ENCODE assay signal across 9 cellular contexts in the genomic region with DNA sequence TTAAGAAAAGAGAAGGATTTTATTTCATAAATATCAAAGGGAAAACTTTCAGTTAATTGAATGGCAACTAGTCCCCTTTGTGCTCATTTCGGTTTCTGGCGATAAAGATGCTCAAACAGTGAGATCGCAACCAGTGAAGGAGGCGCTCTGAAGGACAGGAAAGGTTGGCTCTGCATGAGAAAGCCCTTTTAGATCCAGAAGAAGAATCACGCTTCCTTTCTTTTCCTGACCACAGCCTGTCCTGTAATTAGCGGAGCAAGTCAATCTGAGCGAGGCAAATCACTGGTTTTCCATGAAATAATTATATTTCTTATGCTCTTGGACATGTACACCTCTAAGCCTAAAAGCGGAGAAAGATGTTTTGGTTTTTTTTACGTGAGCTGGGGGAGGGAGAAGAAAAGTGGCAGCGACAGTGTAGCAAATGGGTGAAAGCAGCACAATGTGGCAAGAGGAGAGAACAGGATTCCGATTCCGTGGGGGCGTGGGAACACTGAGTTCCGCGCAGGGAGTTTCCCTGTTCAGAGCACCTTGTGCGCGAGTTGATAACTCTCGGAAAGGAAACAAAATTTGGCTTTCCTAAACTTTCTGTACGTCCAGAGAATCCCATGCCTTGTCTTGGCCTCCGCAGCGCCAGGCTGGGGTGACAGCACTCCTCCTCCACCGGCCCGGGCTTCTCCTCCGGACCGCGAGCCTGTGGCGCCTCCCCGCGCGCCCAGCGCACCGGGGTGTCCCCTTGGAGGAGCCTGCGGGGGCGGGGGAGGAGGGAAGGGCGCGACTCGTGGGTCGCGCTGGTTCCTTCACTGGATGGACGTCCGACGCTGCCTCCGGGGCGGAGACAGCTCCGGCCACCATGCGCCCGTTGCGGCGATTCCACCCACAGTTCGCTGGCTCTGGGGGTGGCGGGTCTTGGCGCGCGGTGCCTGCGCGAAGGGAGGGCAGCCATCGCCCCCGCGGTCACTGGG. TPM values are rescaled to one million over a fixed set of nuclear protein-coding genes. Genes with fewer than 3 reads are reported as not detected.
A peak's percentile ranks its signal among the peaks of the same experiment; 100 is the strongest.
DNase-seq lines count a peak whose midpoint lies in the region; ATAC-seq and TF ChIP-seq lines count a peak whose summit lies in the region.
"Had no signal": no experiment of that assay in that cellular context is flagged by ENCODE, and none has a peak within 500 bp of the region (broad histone marks: within the 10 kb centered on the region; RNA-seq: fewer than 3 reads in every experiment).

No MANE protein-coding gene starts in this region.

- TF ChIP-seq CTCF in glutamatergic neuron (IDR thresholded peaks at IDR 0.05; ENCODE audit: partially characterized antibody, unreplicated experiment) = no peak

- peaks cover 7% of the 10 kb centered on the region for H3K4me1 Mint-ChIP-seq in activated CD8-positive, alpha-beta T cell treated with anti-CD3 and anti-CD28 coated beads, Interleukin-2, amount 10 ng/mL, durations not matched to agents 7 days and 5 days (ENCODE audit: low read depth)
- peaks cover 3% of the 10 kb centered on the region for H3K4me1 Mint-ChIP-seq in glutamatergic neuron (ENCODE audit: low read depth, unreplicated experiment)

- H3K23ac ChIP-seq in trophoblast cell (ENCODE audit: low read length) = no peak overlapping the region

- H3K79me2 ChIP-seq in trophoblast cell (ENCODE audit: control insufficient read depth, insufficient read depth, low read length, poor library complexity) = no peaks in the 10 kb centered on the region

- H3K27me3 Mint-ChIP-seq in activated CD8-positive, alpha-beta T cell treated with anti-CD3 and anti-CD28 coated beads, Interleukin-2, amount 10 ng/mL, durations not matched to agents 7 days and 5 days (ENCODE audit: low read depth) = peaks cover 57% of the 10 kb centered on the region
- peaks cover 15% of the 10 kb centered on the region for H3K27me3 Mint-ChIP-seq in glutamatergic neuron (ENCODE audit: unreplicated experiment)

- no peak overlapping the region for H3K27ac ChIP-seq in trophoblast cell (ENCODE audit: low read depth, low read length)

- peak overlapping the region; percentile 99 for H3K4me2 ChIP-seq in trophoblast cell (ENCODE audit: low read length)

- peak overlapping the region; percentile 33 for H2AFZ ChIP-seq in trophoblast cell (ENCODE audit: insufficient read depth, low read length, poor library complexity)

- no peak overlapping the region for H3K9ac ChIP-seq in trophoblast cell (ENCODE audit: low read length)

- no peak overlapping the region for H2AK5ac ChIP-seq in trophoblast cell (ENCODE audit: low read length)

- POLR2A ChIA-PET in activated CD8-positive, alpha-beta T cell treated with anti-CD3 and anti-CD28 coated beads, Interleukin-2, amount 10 ng/mL, durations not matched to agents 7 days and 5 days (lab: Charles Lee) = no interaction called here

- H4K8ac ChIP-seq in trophoblast cell (ENCODE audit: low read depth, low read length) = no peak overlapping the region

- H3K79me1 ChIP-seq in trophoblast cell (ENCODE audit: low read length) = no peaks in the 10 kb centered on the region

- no peak overlapping the region for H2BK5ac ChIP-seq in trophoblast cell (ENCODE audit: low read depth, low read length, poor library complexity)

- peaks cover 12 to 14% of the 10 kb centered on the region in 2 experiments for H3K4me1 ChIP-seq in trophoblast cell (ENCODE audit: control insufficient read depth in 1 of 2, insufficient read depth in 2 of 2, low read length in 2 of 2)

- H3K4me3 ChIP-seq in trophoblast cell (ENCODE audit: low read depth, low read length) = peak overlapping the region; percentile 72

- H3K9me3 Mint-ChIP-seq in activated CD8-positive, alpha-beta T cell treated with anti-CD3 and anti-CD28 coated beads, Interleukin-2, amount 10 ng/mL, durations not matched to agents 7 days and 5 days (ENCODE audit: insufficient read depth) = no peaks in the 10 kb centered on the region
- peaks cover 6% of the 10 kb centered on the region for H3K9me3 Mint-ChIP-seq in glutamatergic neuron (ENCODE audit: unreplicated experiment)

- no peak overlapping the region for H2BK120ac ChIP-seq in trophoblast cell (ENCODE audit: insufficient read depth, low read length, poor library complexity)

- CTCF ChIA-PET in activated CD8-positive, alpha-beta T cell treated with anti-CD3 and anti-CD28 coated beads, Interleukin-2, amount 10 ng/mL, durations not matched to agents 7 days and 5 days (lab: Charles Lee) = no interaction called here

- H3K27me3 ChIP-seq in trophoblast cell (ENCODE audit: insufficient read depth, low read length) = peaks cover 21% of the 10 kb centered on the region

- DNase-seq in NCI-H510A treated with DMSO at 0.1 percent for 48 hours (lab: John Stamatoyannopoulos, UW) (peak; percentile 26), NCI-H510A (lab: John Stamatoyannopoulos, UW) (no peak), glutamatergic neuron (peak; percentile 51), trophoblast cell (peak; percentile 6 to 43), GDM1 (lab: John Stamatoyannopoulos, UW) (no peak), A172 (ENCODE audit: low spot score) (no peak), NCI-H446 treated with DMSO at 0.1 percent for 48 hours (lab: John Stamatoyannopoulos, UW) (no peak)
- no peak for DNase-seq in activated CD8-positive, alpha-beta T cell treated with anti-CD3 and anti-CD28 coated beads, Interleukin-2, amount 10 ng/mL, durations not matched to agents 7 days and 5 days

- no peak overlapping the region for H2BK12ac ChIP-seq in trophoblast cell (ENCODE audit: low read length)

- H4K91ac ChIP-seq in trophoblast cell (ENCODE audit: low read depth, low read length) = no peak overlapping the region

- no peak overlapping the region for H3K18ac ChIP-seq in trophoblast cell (ENCODE audit: low read length)

- no peaks in the 10 kb centered on the region for H3K36me3 Mint-ChIP-seq in activated CD8-positive, alpha-beta T cell treated with anti-CD3 and anti-CD28 coated beads, Interleukin-2, amount 10 ng/mL, durations not matched to agents 7 days and 5 days (ENCODE audit: low read depth)
- no peaks in the 10 kb centered on the region for H3K36me3 Mint-ChIP-seq in glutamatergic neuron (ENCODE audit: unreplicated experiment)
- H3K36me3 Mint-ChIP-seq: CD4-positive, CD25-positive, alpha-beta regulatory T cell had no signal

- no peak overlapping the region for H3K27ac Mint-ChIP-seq in activated CD8-positive, alpha-beta T cell treated with anti-CD3 and anti-CD28 coated beads, Interleukin-2, amount 10 ng/mL, durations not matched to agents 7 days and 5 days
- no peak overlapping the region for H3K27ac Mint-ChIP-seq in glutamatergic neuron (ENCODE audit: unreplicated experiment)
- H3K27ac Mint-ChIP-seq: CD4-positive, CD25-positive, alpha-beta regulatory T cell had no signal

- no peaks in the 10 kb centered on the region for H3K9me3 ChIP-seq in trophoblast cell (ENCODE audit: insufficient read depth, low read depth, low read length)

- H4K12ac ChIP-seq in trophoblast cell (ENCODE audit: low read depth, low read length) = no peak overlapping the region

- no CpG with 5 or more reads among the region's 59 CpGs for WGBS in trophoblast cell (ENCODE audit: extremely low coverage, insufficient coverage, insufficient read length)

- H3K4me3 Mint-ChIP-seq in activated CD8-positive, alpha-beta T cell treated with anti-CD3 and anti-CD28 coated beads, Interleukin-2, amount 10 ng/mL, durations not matched to agents 7 days and 5 days = peak overlapping the region; percentile 48
- peak overlapping the region; percentile 89 for H3K4me3 Mint-ChIP-seq in glutamatergic neuron (ENCODE audit: unreplicated experiment)

- no peaks in the 10 kb centered on the region for H3K36me3 ChIP-seq in trophoblast cell (ENCODE audit: control insufficient read depth in 1 of 2, insufficient read depth in 2 of 2, low read length in 2 of 2)

- no peak overlapping the region for H3K4ac ChIP-seq in trophoblast cell (ENCODE audit: low read depth, low read length)

- H3K14ac ChIP-seq in trophoblast cell (ENCODE audit: low read length) = no peak overlapping the region

- ATAC-seq in activated CD8-positive, alpha-beta T cell treated with anti-CD3 and anti-CD28 coated beads, Interleukin-2, amount 10 ng/mL, durations not matched to agents 7 days and 5 days = peak; percentile 31

RNA-seq across cellular contexts. Expression of a gene that starts 0.6 kb away (rescaled TPM):
- not detected for total RNA-seq in activated CD8-positive, alpha-beta T cell treated with anti-CD3 and anti-CD28 coated beads, Interleukin-2, amount 10 ng/mL, durations not matched to agents 7 days and 5 days
- not detected for total RNA-seq in glutamatergic neuron (ENCODE audit: unreplicated experiment)
- 1.3 and 1.6 TPM in 2 replicates for polyA plus RNA-seq in trophoblast cell (2013)
- total RNA-seq in A172 (2014; rRNA removed; shearing (Covaris generic)) = 0.77 and 1.2 TPM in 2 replicates
- total RNA-seq: CD4-positive, CD25-positive, alpha-beta regulatory T cell had no signal
- polyA plus RNA-seq: CD4-positive, CD25-positive, alpha-beta regulatory T cell had no signal

Comparison
In these comparisons a context has a peak if more than half of its experiments do, and no peak if none do; other contexts are left out.
1. DNase-seq: peak in NCI-H510A treated with DMSO at 0.1 percent for 48 hours (single experiment), glutamatergic neuron (single experiment) and trophoblast cell (2 of 2); none in NCI-H510A (single experiment), activated CD8-positive, alpha-beta T cell treated with anti-CD3 and anti-CD28 coated beads, Interleukin-2, amount 10 ng/mL, durations not matched to agents 7 days and 5 days (single experiment), GDM1 (single experiment), A172 (single experiment) and NCI-H446 treated with DMSO at 0.1 percent for 48 hours (single experiment).